10 cellular contexts compared by ENCODE assay signal in genomic region chr4:39464886-39465501, GRCh38.
DNase-seq lines count a peak whose midpoint lies in the region; ATAC-seq and TF ChIP-seq lines count a peak whose summit lies in the region.
"Had no signal": no experiment of that assay in that cellular context is flagged by ENCODE, and none has a peak within 500 bp of the region (broad histone marks: within the 10 kb centered on the region; RNA-seq: fewer than 3 reads in every experiment).

No MANE protein-coding gene starts in this region.

- no peak overlapping the region for H3K4me3 ChIP-seq in AG10803 (ENCODE audit: low read length)
- H3K4me3 ChIP-seq in HL-60 (replicated peaks; ENCODE audit: insufficient read depth, low read length) = no peak overlapping the region
- H3K4me3 ChIP-seq in HAP-1 = no peak overlapping the region
- H3K4me3 ChIP-seq: heart left ventricle had no signal

- ATAC-seq in GM19395 (IDR thresholded peaks at IDR 0.05; ENCODE audit: unreplicated experiment) (no peak), GM19023 (IDR thresholded peaks at IDR 0.05; ENCODE audit: unreplicated experiment) (no peak)

- TF ChIP-seq CTCF in AG10803 (conservative IDR thresholded peaks at IDR 0.05; ENCODE audit: low read length) = peak; percentile 36; the same call in 1 of the 2 replicates
- TF ChIP-seq CTCF in HL-60 (IDR thresholded peaks at IDR 0.05; ENCODE audit: insufficient read depth, low read length) = peak; percentile 4

- in situ Hi-C loops in HAP-1 (cut with MboI; ENCODE audit: low sequenced_read_pairs) = loop anchor here (10.0 to 25.0 kb wide), 2 partner anchors 510 to 847 kb away; partner anchors contain the start of gene PDS5A

- no peaks in the 10 kb centered on the region; the same call in 1 of the 2 replicates for H3K9me3 ChIP-seq in HAP-1
- H3K9me3 ChIP-seq: heart left ventricle had no signal

- H3K27me3 ChIP-seq in HL-60 (ENCODE audit: insufficient read depth, poor library complexity, severe bottlenecking) = no peaks in the 10 kb centered on the region
- H3K27me3 ChIP-seq in HAP-1 (ENCODE audit: low read depth) = no peaks in the 10 kb centered on the region
- H3K27me3 ChIP-seq: heart left ventricle had no signal

- peaks cover 2% of the 10 kb centered on the region for H3K4me1 ChIP-seq in HAP-1

- peak overlapping the region; percentile 36; the same call in 1 of the 2 replicates for H3K27ac ChIP-seq in HL-60 (replicated peaks)
- H3K27ac ChIP-seq: heart left ventricle had no signal

- H3K36me3 ChIP-seq in HAP-1 (replicated peaks) = peaks cover 70% of the 10 kb centered on the region

- peak; percentile 74 for DNase-seq in AG10803 (ENCODE audit: low read depth)
- peak in 1 of 2 experiments; percentile 62 for DNase-seq in HL-60 (ENCODE audit: low read depth in 1 of 2, low spot score in 1 of 2)
- peak; percentile 23 for DNase-seq in SW480 (ENCODE audit: low spot score)
- DNase-seq in glomerular visceral epithelial cell (ENCODE audit: extremely low spot score) = peak; percentile 67
- DNase-seq in HAP-1 (ENCODE audit: low spot score in 2 of 2) = no peak
- DNase-seq in NCI-H2196 (lab: John Stamatoyannopoulos, UW; ENCODE audit: unreplicated experiment) = no peak
- DNase-seq: activated CD4-positive, alpha-beta T cell treated with anti-CD3 and anti-CD28 coated beads, Interleukin-2, amount 10 ng/mL, durations not matched to agents 7 days and 5 days; heart left ventricle had no signal

Comparison
In these comparisons a context has a peak if more than half of its experiments do, and no peak if none do; other contexts are left out.
1. DNase-seq: peak in AG10803 (single experiment), SW480 (single experiment) and glomerular visceral epithelial cell (single experiment); none in HAP-1 (0 of 2) and NCI-H2196 (single experiment).